1 cellular context compared by ENCODE assay signal in genomic region chr3:45272828-45273470, GRCh38.
A peak's percentile ranks its signal among the peaks of the same experiment; 100 is the strongest.
TF ChIP-seq lines count a peak whose summit lies in the region.

No MANE protein-coding gene starts in this region.

TF ChIP-seq in K562, 482 proteins besides CTCF, POLR2A, EP300 and RAD21 (continued from another document):
- no peak for TF ChIP-seq HOXB6 (CRISPR knock-in tag; IDR thresholded peaks at IDR 0.05; ENCODE audit: borderline replicate concordance)
- TF ChIP-seq, protein P1, sequence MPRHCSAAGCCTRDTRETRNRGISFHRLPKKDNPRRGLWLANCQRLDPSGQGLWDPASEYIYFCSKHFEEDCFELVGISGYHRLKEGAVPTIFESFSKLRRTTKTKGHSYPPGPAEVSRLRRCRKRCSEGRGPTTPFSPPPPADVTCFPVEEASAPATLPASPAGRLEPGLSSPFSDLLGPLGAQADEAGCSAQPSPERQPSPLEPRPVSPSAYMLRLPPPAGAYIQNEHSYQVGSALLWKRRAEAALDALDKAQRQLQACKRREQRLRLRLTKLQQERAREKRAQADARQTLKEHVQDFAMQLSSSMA (CRISPR knock-in tag; IDR thresholded peaks at IDR 0.05), result no peak
- TF ChIP-seq, protein P2, sequence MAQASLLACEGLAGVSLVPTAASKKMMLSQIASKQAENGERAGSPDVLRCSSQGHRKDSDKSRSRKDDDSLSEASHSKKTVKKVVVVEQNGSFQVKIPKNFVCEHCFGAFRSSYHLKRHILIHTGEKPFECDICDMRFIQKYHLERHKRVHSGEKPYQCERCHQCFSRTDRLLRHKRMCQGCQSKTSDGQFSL (CRISPR knock-in tag; IDR thresholded peaks at IDR 0.05), result no peak
- TF ChIP-seq, protein P2 (tag; IDR thresholded peaks at IDR 0.05), result 0 out of 4 replicates have a peak, but pooled peaks of 1 of the 2 experiments have one; percentile 23
- TF ChIP-seq, protein P3, sequence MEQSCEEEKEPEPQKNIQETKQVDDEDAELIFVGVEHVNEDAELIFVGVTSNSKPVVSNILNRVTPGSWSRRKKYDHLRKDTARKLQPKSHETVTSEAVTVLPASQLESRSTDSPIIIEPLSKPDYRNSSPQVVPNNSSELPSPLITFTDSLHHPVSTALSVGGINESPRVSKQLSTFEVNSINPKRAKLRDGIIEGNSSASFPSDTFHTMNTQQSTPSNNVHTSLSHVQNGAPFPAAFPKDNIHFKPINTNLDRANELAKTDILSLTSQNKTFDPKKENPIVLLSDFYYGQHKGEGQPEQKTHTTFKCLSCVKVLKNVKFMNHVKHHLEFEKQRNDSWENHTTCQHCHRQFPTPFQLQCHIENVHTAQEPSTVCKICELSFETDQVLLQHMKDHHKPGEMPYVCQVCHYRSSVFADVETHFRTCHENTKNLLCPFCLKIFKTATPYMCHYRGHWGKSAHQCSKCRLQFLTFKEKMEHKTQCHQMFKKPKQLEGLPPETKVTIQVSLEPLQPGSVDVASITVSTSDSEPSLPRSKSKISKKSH (CRISPR knock-in tag; IDR thresholded peaks at IDR 0.05), result no peak
- peak; percentile 3; the same call in 1 of the 2 replicates for TF ChIP-seq ZNF589 (CRISPR knock-in tag; IDR thresholded peaks at IDR 0.05; ENCODE audit: low read depth)
- no peak for TF ChIP-seq STAT5A (IDR thresholded peaks at IDR 0.05; ENCODE audit: borderline replicate concordance, low read length)
- TF ChIP-seq, protein P4, sequence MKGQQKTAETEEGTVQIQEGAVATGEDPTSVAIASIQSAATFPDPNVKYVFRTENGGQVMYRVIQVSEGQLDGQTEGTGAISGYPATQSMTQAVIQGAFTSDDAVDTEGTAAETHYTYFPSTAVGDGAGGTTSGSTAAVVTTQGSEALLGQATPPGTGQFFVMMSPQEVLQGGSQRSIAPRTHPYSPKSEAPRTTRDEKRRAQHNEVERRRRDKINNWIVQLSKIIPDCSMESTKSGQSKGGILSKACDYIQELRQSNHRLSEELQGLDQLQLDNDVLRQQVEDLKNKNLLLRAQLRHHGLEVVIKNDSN (CRISPR knock-in tag; IDR thresholded peaks at IDR 0.05), result no peak
- no peak for TF ChIP-seq MYBL2 (IDR thresholded peaks at IDR 0.05; ENCODE audit: low read depth)
- no peak for TF ChIP-seq MYBL2 (CRISPR knock-in tag; IDR thresholded peaks at IDR 0.05; ENCODE audit: borderline replicate concordance)
- no peak for TF ChIP-seq CEBPG (CRISPR knock-in tag; IDR thresholded peaks at IDR 0.05)
- TF ChIP-seq CEBPG (tag; conservative IDR thresholded peaks at IDR 0.05 in 1 of 2, IDR thresholded peaks at IDR 0.05 in 1 of 2), result no peak
- TF ChIP-seq XRCC5 (IDR thresholded peaks at IDR 0.05; ENCODE audit: low read depth, low read length), result no peak
- 0 out of 2 replicates have a peak, but pooled peaks have one; percentile 36 for TF ChIP-seq DMBX1 (CRISPR knock-in tag; IDR thresholded peaks at IDR 0.05; ENCODE audit: borderline replicate concordance)
- TF ChIP-seq NR2C1 (IDR thresholded peaks at IDR 0.05), result no peak
- no peak for TF ChIP-seq NR2C1 (tag; IDR thresholded peaks at IDR 0.05)
- TF ChIP-seq ZNF830 (CRISPR knock-in tag; IDR thresholded peaks at IDR 0.05), result no peak
- no peak for TF ChIP-seq ZNF133 (CRISPR knock-in tag; IDR thresholded peaks at IDR 0.05)
- no peak for TF ChIP-seq AFF1 (IDR thresholded peaks at IDR 0.05; ENCODE audit: low read depth in 1 of 2, partially characterized antibody in 2 of 2)
- TF ChIP-seq SAP30 (IDR thresholded peaks at IDR 0.05; ENCODE audit: borderline replicate concordance, insufficient read depth, low read depth, low read length, poor library complexity, severe bottlenecking), result no peak
- no peak for TF ChIP-seq CBX2 (IDR thresholded peaks at IDR 0.05; ENCODE audit: insufficient read depth, low read length, poor library complexity, severe bottlenecking)
- TF ChIP-seq SIN3B (IDR thresholded peaks at IDR 0.05; ENCODE audit: low read depth), result no peak
- 0 out of 2 replicates have a peak, but pooled peaks have one; percentile 5 for TF ChIP-seq HSF4 (CRISPR knock-in tag; IDR thresholded peaks at IDR 0.05; ENCODE audit: borderline replicate concordance)
- TF ChIP-seq ELF1 (tag; IDR thresholded peaks at IDR 0.05), result no peak
- 0 out of 2 replicates have a peak, but pooled peaks have one; percentile 29 for TF ChIP-seq ZNF583 (CRISPR knock-in tag; IDR thresholded peaks at IDR 0.05)
- no peak for TF ChIP-seq MAFF (IDR thresholded peaks at IDR 0.05; ENCODE audit: low read length)
- no peak for TF ChIP-seq SETDB1 (IDR thresholded peaks at IDR 0.05; ENCODE audit: low read length)
- TF ChIP-seq TEAD1 (CRISPR knock-in tag; IDR thresholded peaks at IDR 0.05), result no peak
- TF ChIP-seq POU5F1 (IDR thresholded peaks at IDR 0.05; ENCODE audit: borderline replicate concordance, low read depth, low read length, partially characterized antibody), result peak; percentile 25
